ENCODE assay signal across 8 cellular contexts in genomic region chr13:84086098-84086846, GRCh38.
DNase-seq lines count a peak whose midpoint lies in the region; ATAC-seq and TF ChIP-seq lines count a peak whose summit lies in the region.
"Not testable (repeated sequence)": the region's sequence is repeated elsewhere in the genome, so short reads cannot be mapped to it uniquely, and the experiment has no call there.

No MANE protein-coding gene starts in this region.

- CTCF ChIA-PET in WTC11 (lab: Charles Lee) = not testable (repeated sequence)

- POLR2A ChIA-PET in WTC11 (lab: Charles Lee) = not testable (repeated sequence)

- H3K9me3 ChIP-seq in BLaER1 = peaks cover 14% of the 10 kb centered on the region
- not testable (repeated sequence) for H3K9me3 ChIP-seq in HUES6 (ENCODE audit: control insufficient read depth, insufficient read depth, low read depth, low read length); osteoblast (ENCODE audit: low read depth, low read length); thyroid gland
- peaks cover 26% of the 10 kb centered on the region for H3K9me3 ChIP-seq in left ventricle myocardium inferior (replicated peaks)

- DNase-seq in WTC11 (ENCODE audit: low spot score) (peak; percentile 16), thyroid gland (peak; percentile 3 to 4)
- DNase-seq in activated naive CD4-positive, alpha-beta T cell treated with anti-CD3 and anti-CD28 coated beads, Interleukin-2, amount 50 U/mL, for 72 hours (ENCODE audit: low spot score in 2 of 2) = peak in 1 of 2 donors; percentile 56
- not testable (repeated sequence) for DNase-seq in left ventricle myocardium inferior; osteoblast (ENCODE audit: insufficient read length, low spot score, missing footprints)

- H3K9me3 Mint-ChIP-seq in WTC11 = peaks cover 11% of the 10 kb centered on the region
- H3K9me3 Mint-ChIP-seq in activated naive CD4-positive, alpha-beta T cell treated with anti-CD3 and anti-CD28 coated beads, Interleukin-2, amount 50 U/mL, for 72 hours = not testable (repeated sequence)
- H3K9me3 Mint-ChIP-seq in dendritic cell treated with granulocyte-macrophage colony-stimulating factor and Interleukin-4, amounts not matched to agents 40 ng/mL and 50 ng/mL, for 4 days = peaks cover 25% of the 10 kb centered on the region

- H3K4me3 Mint-ChIP-seq in WTC11 = peak overlapping the region; percentile 50
- H3K4me3 Mint-ChIP-seq in dendritic cell treated with granulocyte-macrophage colony-stimulating factor and Interleukin-4, amounts not matched to agents 40 ng/mL and 50 ng/mL, for 4 days = peak overlapping the region; percentile 64

- not testable (repeated sequence) for H3K27ac ChIP-seq in BLaER1; HUES6 (ENCODE audit: low read depth, low read length); left ventricle myocardium inferior (replicated peaks); osteoblast (ENCODE audit: low read depth, low read length); thyroid gland

- peak; percentile 58 for ATAC-seq in WTC11
- peak; percentile 46 to 57 for ATAC-seq in activated naive CD4-positive, alpha-beta T cell treated with anti-CD3 and anti-CD28 coated beads, Interleukin-2, amount 50 U/mL, for 72 hours

- H3K4me3 ChIP-seq in BLaER1 (0 out of 2 replicates have a peak overlapping the region, but pooled peaks have one; percentile 25), HUES6 (ENCODE audit: low read depth, low read length) (peak overlapping the region; percentile 85), left ventricle myocardium inferior (peak overlapping the region; percentile 30), osteoblast (ENCODE audit: insufficient read depth, low read length) (peak overlapping the region; percentile 33)
- H3K4me3 ChIP-seq in thyroid gland (replicated peaks in 1 of 3) = not testable (repeated sequence)

- not testable (repeated sequence) for H3K4me1 ChIP-seq in BLaER1; HUES6 (ENCODE audit: control insufficient read depth, insufficient read depth, low read length); left ventricle myocardium inferior; osteoblast (ENCODE audit: insufficient read depth, low read length); thyroid gland

- H3K4me1 Mint-ChIP-seq in WTC11; dendritic cell treated with granulocyte-macrophage colony-stimulating factor and Interleukin-4, amounts not matched to agents 40 ng/mL and 50 ng/mL, for 4 days (ENCODE audit: low read depth): not testable (repeated sequence)

- H3K36me3 Mint-ChIP-seq in WTC11; activated naive CD4-positive, alpha-beta T cell treated with anti-CD3 and anti-CD28 coated beads, Interleukin-2, amount 50 U/mL, for 72 hours; dendritic cell treated with granulocyte-macrophage colony-stimulating factor and Interleukin-4, amounts not matched to agents 40 ng/mL and 50 ng/mL, for 4 days (ENCODE audit: low read depth): not testable (repeated sequence)

- not testable (repeated sequence) for H2AFZ ChIP-seq in osteoblast (ENCODE audit: low read length)

- H4K20me1 ChIP-seq in BLaER1; osteoblast (ENCODE audit: insufficient read depth, low read length): not testable (repeated sequence)

- intact Hi-C loops in dendritic cell treated with granulocyte-macrophage colony-stimulating factor and Interleukin-4, amounts not matched to agents 40 ng/mL and 50 ng/mL, for 4 days (cut with micrococcal nuclease); left ventricle myocardium inferior (cut with micrococcal nuclease); thyroid gland (cut with DNase I): not testable (repeated sequence)

- not testable (repeated sequence) for TF ChIP-seq POLR2A in thyroid gland (IDR thresholded peaks at IDR 0.05)

- H3K79me2 ChIP-seq in osteoblast (ENCODE audit: insufficient read depth, low read length) = not testable (repeated sequence)

- H3K4me2 ChIP-seq in BLaER1; osteoblast (ENCODE audit: insufficient read depth, low read length): not testable (repeated sequence)

- H3K27ac Mint-ChIP-seq in WTC11; activated naive CD4-positive, alpha-beta T cell treated with anti-CD3 and anti-CD28 coated beads, Interleukin-2, amount 50 U/mL, for 72 hours; dendritic cell treated with granulocyte-macrophage colony-stimulating factor and Interleukin-4, amounts not matched to agents 40 ng/mL and 50 ng/mL, for 4 days: not testable (repeated sequence)

- H3K27me3 Mint-ChIP-seq in WTC11 (ENCODE audit: low read depth); dendritic cell treated with granulocyte-macrophage colony-stimulating factor and Interleukin-4, amounts not matched to agents 40 ng/mL and 50 ng/mL, for 4 days: not testable (repeated sequence)

- not testable (repeated sequence) for H3K27me3 ChIP-seq in BLaER1; HUES6 (ENCODE audit: control insufficient read depth, insufficient read depth, low read length); left ventricle myocardium inferior (ENCODE audit: low read depth); osteoblast (ENCODE audit: insufficient read depth, low read length); thyroid gland

- TF ChIP-seq CTCF in WTC11 (IDR thresholded peaks at IDR 0.05); left ventricle myocardium inferior (IDR thresholded peaks at IDR 0.05; ENCODE audit: borderline replicate concordance); osteoblast (IDR thresholded peaks at IDR 0.05; ENCODE audit: extremely low read depth, low read depth, low read length); thyroid gland (IDR thresholded peaks at IDR 0.05): not testable (repeated sequence)

- not testable (repeated sequence) for H3K9ac ChIP-seq in BLaER1
- peak overlapping the region; percentile 71 for H3K9ac ChIP-seq in HUES6 (ENCODE audit: low read length)

- not testable (repeated sequence) for H3K36me3 ChIP-seq in BLaER1; HUES6 (ENCODE audit: control insufficient read depth, insufficient read depth, low read length); left ventricle myocardium inferior; osteoblast (ENCODE audit: insufficient read depth, low read length); thyroid gland

- WGBS in thyroid gland, 2 donors = 65 to 79% methylated on average over 33 to 36 of the region's 49 CpGs
